In genomic region chr3:13011369-13012227, GRCh38 we compare ENCODE assay signal across 8 cellular contexts.
A peak's percentile ranks its signal among the peaks of the same experiment; 100 is the strongest.
DNase-seq lines count a peak whose midpoint lies in the region; ATAC-seq and TF ChIP-seq lines count a peak whose summit lies in the region.

No MANE protein-coding gene starts in this region.

- H3K4me1 ChIP-seq in right lobe of liver, result no peaks in the 10 kb centered on the region

- DNase-seq in NOMO-1 treated with DMSO at 0.1 percent for 48 hours (lab: John Stamatoyannopoulos, UW; ENCODE audit: unreplicated experiment) (peak; percentile 87), right lobe of liver (peak in 1 of 3 donors; percentile 78), AG08395 (ENCODE audit: low spot score) (no peak), ACHN (no peak)
- peak; percentile 85 to 87 for DNase-seq in activated T-cell treated with anti-CD3 and anti-CD28 coated beads, Interleukin-2, amount 50 U/mL, for 72 hours
- peak; percentile 66 to 88 (median 83) for DNase-seq in stimulated activated naive CD4-positive, alpha-beta T cell (lab: John Stamatoyannopoulos, UW)

- 53% methylated on average over 8 of the region's 11 CpGs for WGBS in right lobe of liver (ENCODE audit: insufficient coverage, low coverage, low lambda C conversion rate, missing lambda C conversion rate)

- ATAC-seq in GM19023 (IDR thresholded peaks at IDR 0.05; ENCODE audit: unreplicated experiment) (peak; percentile 49), HG02970 (IDR thresholded peaks at IDR 0.05; ENCODE audit: low FRiP score, unreplicated experiment) (peak; percentile 40), right lobe of liver (peak; percentile 23 to 36 (median 30))
- ATAC-seq in activated T-cell treated with anti-CD3 and anti-CD28 coated beads, Interleukin-2, amount 50 U/mL, for 72 hours (replicated peaks in 1 of 2), result peak; percentile 61 to 72

- peak overlapping the region; percentile 90 for H3K27ac Mint-ChIP-seq in activated T-cell treated with anti-CD3 and anti-CD28 coated beads, Interleukin-2, amount 50 U/mL, for 72 hours

- peak overlapping the region; percentile 79 to 89 for H3K4me3 Mint-ChIP-seq in activated T-cell treated with anti-CD3 and anti-CD28 coated beads, Interleukin-2, amount 50 U/mL, for 72 hours

- H3K9me3 Mint-ChIP-seq in activated T-cell treated with anti-CD3 and anti-CD28 coated beads, Interleukin-2, amount 50 U/mL, for 72 hours, result no peaks in the 10 kb centered on the region

- no peaks in the 10 kb centered on the region for H3K27me3 Mint-ChIP-seq in activated T-cell treated with anti-CD3 and anti-CD28 coated beads, Interleukin-2, amount 50 U/mL, for 72 hours (ENCODE audit: low read depth)

- peak overlapping the region; percentile 47 to 81 (median 59) for H3K27ac ChIP-seq in right lobe of liver

- H3K36me3 Mint-ChIP-seq in activated T-cell treated with anti-CD3 and anti-CD28 coated beads, Interleukin-2, amount 50 U/mL, for 72 hours (ENCODE audit: insufficient read depth in 2 of 2), result peaks cover 0 to 3% of the 10 kb centered on the region in 2 donors

- no peaks in the 10 kb centered on the region for H3K9me3 ChIP-seq in right lobe of liver

- H3K36me3 ChIP-seq in right lobe of liver, result no peaks in the 10 kb centered on the region

- peak; percentile 10 for TF ChIP-seq POLR2A in right lobe of liver (IDR thresholded peaks at IDR 0.05)

- H3K4me3 ChIP-seq in right lobe of liver, result no peak overlapping the region

- no peak for TF ChIP-seq CTCF in right lobe of liver (IDR thresholded peaks at IDR 0.05)

- intact Hi-C loops in right lobe of liver (cut with DNase I), result no loop called here

- in situ Hi-C loops in ACHN (cut with HindIII; ENCODE audit: low pct_ligation_motif_present, low pct_unique_long_range_greater_than_20kb, low sequenced_read_pairs), result no loop called here

- H3K27me3 ChIP-seq in right lobe of liver, result no peaks in the 10 kb centered on the region

- H3K4me1 Mint-ChIP-seq in activated T-cell treated with anti-CD3 and anti-CD28 coated beads, Interleukin-2, amount 50 U/mL, for 72 hours (ENCODE audit: low read depth), result peaks cover 91% of the 10 kb centered on the region

Comparison
In these comparisons a context has a peak if more than half of its experiments do, and no peak if none do; other contexts are left out.
1. DNase-seq: peak in NOMO-1 treated with DMSO at 0.1 percent for 48 hours (single experiment), activated T-cell treated with anti-CD3 and anti-CD28 coated beads, Interleukin-2, amount 50 U/mL, for 72 hours (2 of 2) and stimulated activated naive CD4-positive, alpha-beta T cell (6 of 6); none in AG08395 (single experiment) and ACHN (single experiment).
2. Peak in every context shown above with its lines, with median percentiles within 50 percentile points of each other: ATAC-seq.